In the genomic region with DNA sequence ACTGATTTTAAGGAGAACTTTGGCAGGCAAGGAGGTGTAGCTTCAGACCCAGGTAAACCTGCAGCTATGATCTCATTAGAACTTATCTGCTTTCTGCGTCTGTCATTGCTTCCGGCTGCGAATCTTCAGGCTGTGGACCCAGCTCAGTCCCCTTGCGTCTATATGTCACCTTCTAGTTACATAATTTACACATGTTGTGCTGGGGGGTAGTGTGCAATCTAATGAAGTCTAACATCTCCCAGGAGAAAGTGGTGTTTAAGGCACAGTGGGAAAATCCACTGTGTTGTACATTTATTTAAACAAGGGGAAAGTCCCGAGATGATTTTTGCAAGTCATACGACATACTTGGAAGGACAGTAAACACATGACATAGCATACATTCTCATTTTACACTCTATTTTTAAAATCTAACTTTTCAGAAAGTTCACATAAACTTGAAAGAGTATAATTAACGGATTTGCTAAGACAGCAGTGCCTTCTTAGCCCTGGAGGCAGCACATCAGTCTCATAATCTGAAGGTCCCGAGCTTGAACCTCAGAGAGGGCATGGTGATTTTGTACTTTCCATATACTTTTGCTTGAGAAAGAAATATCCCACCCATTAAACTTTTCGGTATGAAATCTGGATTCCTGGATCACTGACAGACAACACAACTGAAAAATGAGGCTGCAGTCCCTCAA, we compare ENCODE assay signal across 32 cellular contexts. TPM values are rescaled to one million over a fixed set of nuclear protein-coding genes. Genes with fewer than 3 reads are reported as not detected.
"Had no signal": no experiment of that assay in that cellular context is flagged by ENCODE, and none has a peak within 500 bp of the region (broad histone marks: within the 10 kb centered on the region; RNA-seq: fewer than 3 reads in every experiment).

No MANE protein-coding gene starts in this region.

- H3K27me3 ChIP-seq: SJCRH30 had no signal

- H3K9ac ChIP-seq: SK-N-SH had no signal

- H3K4me3 ChIP-seq: SJCRH30 had no signal

- FAIRE-seq: astrocyte had no signal

- H3K27ac Mint-ChIP-seq: activated CD4-positive, alpha-beta memory T cell treated with anti-CD3 and anti-CD28 coated beads, Interleukin-2, amount 10 ng/mL, durations not matched to agents 7 days and 5 days; activated CD4-positive, alpha-beta T cell treated with anti-CD3 and anti-CD28 coated beads for 36 hours; activated naive CD4-positive, alpha-beta T cell treated with anti-CD3 and anti-CD28 coated beads for 36 hours; activated naive CD8-positive, alpha-beta T cell; activated T-helper 17 cell treated with anti-CD3 and anti-CD28 coated beads, Interleukin-2, amount 50 U/mL, for 72 hours; brain; T-helper 2 cell treated with Interferon-gamma antibody and Interleukin-4, amounts not matched to agents 5 μg/mL and 100 μg/mL, for 36 hours had no signal

- H3K27ac ChIP-seq: SJCRH30, WERI-Rb-1 had no signal

- DNase-seq: activated CD4-positive, alpha-beta memory T cell treated with anti-CD3 and anti-CD28 coated beads, Interleukin-2, amount 10 ng/mL, durations not matched to agents 7 days and 5 days; activated CD4-positive, alpha-beta T cell treated with anti-CD3 and anti-CD28 coated beads for 36 hours; activated CD4-positive, alpha-beta T cell treated with anti-CD3 and anti-CD28 coated beads, Interleukin-2, amount 50 U/mL, for 1 hour; activated gamma-delta T cell; activated naive CD4-positive, alpha-beta T cell treated with anti-CD3 and anti-CD28 coated beads for 36 hours; activated T-cell treated with anti-CD3 and anti-CD28 coated beads for 4 hours; activated T-cell treated with anti-CD3 and anti-CD28 coated beads, Interleukin-2, amount 50 U/mL, for 48 hours; amygdala; cortex of kidney; NCI-H1048; NCI-H146; NCI-H2029; NCI-H345; NCI-H510A; NCI-H526 treated with DMSO at 0.1 percent for 48 hours; OCI-M1; Right ventricle myocardium superior; RPMI8226; SJCRH30; SK-N-SH; T-helper 1 cell; WERI-Rb-1 had no signal

- H3K4me1 Mint-ChIP-seq: activated T-helper 17 cell treated with anti-CD3 and anti-CD28 coated beads, Interleukin-2, amount 50 U/mL, for 72 hours; brain had no signal

- H3K4me3 Mint-ChIP-seq: activated CD4-positive, alpha-beta memory T cell treated with anti-CD3 and anti-CD28 coated beads, Interleukin-2, amount 10 ng/mL, durations not matched to agents 7 days and 5 days; activated CD4-positive, alpha-beta T cell treated with anti-CD3 and anti-CD28 coated beads for 36 hours; activated naive CD4-positive, alpha-beta T cell treated with anti-CD3 and anti-CD28 coated beads for 36 hours; activated naive CD8-positive, alpha-beta T cell; activated T-helper 17 cell treated with anti-CD3 and anti-CD28 coated beads, Interleukin-2, amount 50 U/mL, for 72 hours; brain; central memory CD8-positive, alpha-beta T cell; T-helper 2 cell treated with Interferon-gamma antibody and Interleukin-4, amounts not matched to agents 5 μg/mL and 100 μg/mL, for 36 hours had no signal

- H3K36me3 ChIP-seq: SJCRH30, WERI-Rb-1 had no signal

- H3K36me3 Mint-ChIP-seq: brain had no signal

- H3K4me2 ChIP-seq: SK-N-SH had no signal

- H3K9me3 Mint-ChIP-seq: activated CD4-positive, alpha-beta memory T cell treated with anti-CD3 and anti-CD28 coated beads, Interleukin-2, amount 10 ng/mL, durations not matched to agents 7 days and 5 days; activated naive CD4-positive, alpha-beta T cell treated with anti-CD3 and anti-CD28 coated beads for 36 hours; activated T-helper 17 cell treated with anti-CD3 and anti-CD28 coated beads, Interleukin-2, amount 50 U/mL, for 72 hours; central memory CD8-positive, alpha-beta T cell; T-helper 2 cell treated with Interferon-gamma antibody and Interleukin-4, amounts not matched to agents 5 μg/mL and 100 μg/mL, for 36 hours had no signal

- H3K9me2 ChIP-seq: SK-N-SH had no signal

- ATAC-seq: activated CD4-positive, alpha-beta T cell treated with anti-CD3 and anti-CD28 coated beads for 36 hours; activated T-helper 17 cell treated with anti-CD3 and anti-CD28 coated beads, Interleukin-2, amount 50 U/mL, for 72 hours; Panc1 had no signal

- H3K9me3 ChIP-seq: SJCRH30, SK-N-SH had no signal

- H3K4me1 ChIP-seq: SJCRH30 had no signal

RNA-seq across cellular contexts. Expression of a gene that starts 35.2 kb away (rescaled TPM):
- total RNA-seq: activated CD4-positive, alpha-beta memory T cell treated with anti-CD3 and anti-CD28 coated beads, Interleukin-2, amount 10 ng/mL, durations not matched to agents 7 days and 5 days; activated CD4-positive, alpha-beta T cell treated with anti-CD3 and anti-CD28 coated beads for 36 hours; activated CD8-positive, alpha-beta memory T cell treated with anti-CD3 and anti-CD28 coated beads for 36 hours; activated naive CD4-positive, alpha-beta T cell treated with anti-CD3 and anti-CD28 coated beads for 36 hours; activated T-helper 17 cell treated with anti-CD3 and anti-CD28 coated beads, Interleukin-2, amount 50 U/mL, for 72 hours; astrocyte; LHCN-M2; M059J; Right ventricle myocardium superior; SJCRH30 had no signal
- polyA plus RNA-seq: SK-N-SH had no signal

RNA-seq across cellular contexts. Expression of a gene that starts 45.3 kb away (rescaled TPM):
- total RNA-seq: activated CD4-positive, alpha-beta memory T cell treated with anti-CD3 and anti-CD28 coated beads, Interleukin-2, amount 10 ng/mL, durations not matched to agents 7 days and 5 days; activated CD4-positive, alpha-beta T cell treated with anti-CD3 and anti-CD28 coated beads for 36 hours; activated CD8-positive, alpha-beta memory T cell treated with anti-CD3 and anti-CD28 coated beads for 36 hours; activated naive CD4-positive, alpha-beta T cell treated with anti-CD3 and anti-CD28 coated beads for 36 hours; activated T-helper 17 cell treated with anti-CD3 and anti-CD28 coated beads, Interleukin-2, amount 50 U/mL, for 72 hours; LHCN-M2; M059J; Right ventricle myocardium superior; SJCRH30 had no signal
- polyA plus RNA-seq: SK-N-SH had no signal
